ENCODE assay signal across 16 cellular contexts in the genomic region with DNA sequence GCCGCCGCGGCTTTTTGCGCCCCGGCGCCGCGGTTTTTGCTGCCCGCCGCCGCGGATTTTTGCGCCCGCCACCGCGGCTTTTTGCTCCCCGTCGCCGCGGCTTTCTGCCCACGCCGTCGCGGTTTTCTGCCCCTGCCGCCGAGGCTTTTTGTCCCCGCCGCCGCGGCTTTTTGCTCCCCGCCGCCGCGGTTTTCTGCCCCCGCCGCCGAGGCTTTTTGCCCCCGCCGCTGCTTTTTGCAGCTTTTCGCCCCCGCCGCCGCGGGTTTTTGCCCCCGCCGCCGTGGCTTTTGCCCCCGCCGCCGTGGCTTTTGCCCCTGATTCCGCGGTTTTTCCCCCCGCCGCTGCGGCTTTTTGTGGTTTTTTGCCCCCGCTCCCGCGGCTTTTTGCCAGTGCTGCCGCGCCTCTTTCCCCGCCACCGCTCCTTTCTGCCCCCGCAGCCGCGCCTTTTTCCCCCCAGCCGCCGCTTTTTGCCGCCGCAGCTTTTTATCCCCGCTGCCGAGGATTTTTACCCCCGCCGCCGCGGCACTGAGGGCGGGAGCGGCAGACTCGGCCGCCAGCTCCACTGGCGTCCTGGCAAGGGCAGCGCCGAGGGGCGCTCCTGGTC.
A peak's percentile ranks its signal among the peaks of the same experiment; 100 is the strongest.
DNase-seq lines count a peak whose midpoint lies in the region; ATAC-seq and TF ChIP-seq lines count a peak whose summit lies in the region.
"Had no signal": no experiment of that assay in that cellular context is flagged by ENCODE, and none has a peak within 500 bp of the region (broad histone marks: within the 10 kb centered on the region; RNA-seq: fewer than 3 reads in every experiment).

No MANE protein-coding gene starts in this region.

- WGBS in stomach, 5 donors = 52 to 66% (median 58%) methylated on average over 43 to 83 of the region's 83 CpGs

- H3K36me3 Mint-ChIP-seq in progenitor cell of endocrine pancreas (ENCODE audit: insufficient read depth) = peaks cover 6% of the 10 kb centered on the region

- H3K4me3 Mint-ChIP-seq in progenitor cell of endocrine pancreas (ENCODE audit: low read depth) = no peak overlapping the region
- H3K4me3 Mint-ChIP-seq: CD4-positive, alpha-beta T cell; HFFc6 had no signal

- TF ChIP-seq CTCF in right atrium auricular region (IDR thresholded peaks at IDR 0.05) (no peak), progenitor cell of endocrine pancreas (IDR thresholded peaks at IDR 0.05; ENCODE audit: unreplicated experiment) (no peak), stomach (IDR thresholded peaks at IDR 0.05) (no peak)

- intact Hi-C loops in Right ventricle myocardium superior (cut with DNase I) (no loop called here), stomach (cut with DNase I; ENCODE audit: low total_unique reads) (no loop called here)

- H3K27me3 ChIP-seq in right atrium auricular region (no peaks in the 10 kb centered on the region), stomach (peaks cover 0 to 34% (median 0%) of the 10 kb centered on the region in 3 donors)

- H3K9me3 Mint-ChIP-seq in progenitor cell of endocrine pancreas (ENCODE audit: low read depth) = peaks cover 31% of the 10 kb centered on the region

- DNase-seq in Right ventricle myocardium superior (peak; percentile 21), right atrium auricular region (ENCODE audit: low spot score) (no peak), islet precursor cell (peak; percentile 42), progenitor cell of endocrine pancreas (ENCODE audit: low spot score, unreplicated experiment) (no peak), stomach (no peak), NCI-H187 (lab: John Stamatoyannopoulos, UW) (no peak)
- DNase-seq: 8988T; C1 segment of cervical spinal cord; Calu3; CD4-positive, alpha-beta T cell; DMS79; HCEC 1CT; HFFc6 had no signal

- H3K36me3 ChIP-seq in right atrium auricular region (no peaks in the 10 kb centered on the region), stomach (no peaks in the 10 kb centered on the region)

- TF ChIP-seq POLR2A in stomach (IDR thresholded peaks at IDR 0.05) = no peak

- ATAC-seq in Right ventricle myocardium superior (ENCODE audit: poor library complexity) = no peak
- ATAC-seq in GM18519 (IDR thresholded peaks at IDR 0.05; ENCODE audit: low FRiP score, unreplicated experiment) = no peak
- ATAC-seq in HG03521 (IDR thresholded peaks at IDR 0.05; ENCODE audit: unreplicated experiment) = no peak

- H3K9me3 ChIP-seq in right atrium auricular region = peaks cover 6 to 23% of the 10 kb centered on the region in 2 donors
- H3K9me3 ChIP-seq in stomach = peaks cover 17 to 46% (median 39%) of the 10 kb centered on the region in 4 donors

- no peaks in the 10 kb centered on the region for H3K27me3 Mint-ChIP-seq in progenitor cell of endocrine pancreas

- no peak for TF ChIP-seq EP300 in stomach (IDR thresholded peaks at IDR 0.05)

- H3K27ac ChIP-seq in right atrium auricular region (no peak overlapping the region), stomach (no peak overlapping the region)
- H3K27ac ChIP-seq: HL-60 had no signal

- H3K4me3 ChIP-seq in right atrium auricular region (no peak overlapping the region), stomach (no peak overlapping the region)

- H3K4me1 ChIP-seq in right atrium auricular region = no peaks in the 10 kb centered on the region
- H3K4me1 ChIP-seq in stomach = no peaks in the 10 kb centered on the region

- H3K4me1 Mint-ChIP-seq in progenitor cell of endocrine pancreas (ENCODE audit: low read depth) = no peaks in the 10 kb centered on the region

- H3K27ac Mint-ChIP-seq in progenitor cell of endocrine pancreas = peak overlapping the region; percentile 10
- H3K27ac Mint-ChIP-seq: CD4-positive, alpha-beta T cell; HFFc6 had no signal

Comparison
In these comparisons a context has a peak if more than half of its experiments do, and no peak if none do; other contexts are left out.
1. DNase-seq: peak in Right ventricle myocardium superior (single experiment) and islet precursor cell (single experiment); none in right atrium auricular region (single experiment), progenitor cell of endocrine pancreas (single experiment), stomach (single experiment) and NCI-H187 (0 of 2).